Comparison of ENCODE assay signal across 21 cellular contexts in the genomic region with DNA sequence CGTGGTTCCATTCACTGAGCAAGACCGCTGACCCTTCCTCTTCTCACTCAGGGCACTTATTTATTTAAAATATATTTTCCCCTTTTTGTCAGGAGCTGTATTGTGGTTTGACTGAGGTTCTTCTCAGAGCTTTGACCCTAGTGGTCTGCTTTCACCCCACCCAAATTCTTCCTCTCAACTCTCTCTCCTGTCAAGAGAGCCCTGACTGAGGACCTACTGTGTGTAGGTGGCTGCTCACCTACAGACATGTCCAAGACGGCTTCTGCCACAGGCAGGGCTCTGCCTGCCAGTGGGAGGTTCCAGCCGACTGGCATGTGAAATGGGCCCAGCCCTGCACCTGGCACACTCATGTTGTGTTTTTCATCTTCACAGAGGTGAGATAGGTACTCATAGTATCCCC. TPM values are rescaled to one million over a fixed set of nuclear protein-coding genes. Genes with fewer than 3 reads are reported as not detected.
"Had no signal": no experiment of that assay in that cellular context is flagged by ENCODE, and none has a peak within 500 bp of the region (broad histone marks: within the 10 kb centered on the region; RNA-seq: fewer than 3 reads in every experiment).

No MANE protein-coding gene starts in this region.

- H3K27me3 ChIP-seq: ascending aorta, SJSA1 had no signal

- H3K79me2 ChIP-seq: parathyroid adenoma had no signal

- H2AFZ ChIP-seq: parathyroid adenoma had no signal

- H3K4me3 Mint-ChIP-seq: activated CD4-positive, alpha-beta T cell treated with anti-CD3 and anti-CD28 coated beads, Interleukin-2, amount 10 ng/mL, durations not matched to agents 24 days and 14 days had no signal

- FAIRE-seq: bronchial epithelial cell, endometrium, TTC549 had no signal

- H3K4me1 ChIP-seq: parathyroid adenoma had no signal

- H3K27ac Mint-ChIP-seq: activated CD4-positive, alpha-beta T cell treated with anti-CD3 and anti-CD28 coated beads, Interleukin-2, amount 10 ng/mL, durations not matched to agents 24 days and 14 days had no signal

- H3K27ac ChIP-seq: ascending aorta, parathyroid adenoma, SJSA1 had no signal

- H3K4me3 ChIP-seq: ascending aorta, SJSA1 had no signal

- H3K4me1 Mint-ChIP-seq: activated CD4-positive, alpha-beta T cell treated with anti-CD3 and anti-CD28 coated beads, Interleukin-2, amount 10 ng/mL, durations not matched to agents 24 days and 14 days had no signal

- H3K9me3 Mint-ChIP-seq: activated CD4-positive, alpha-beta T cell treated with anti-CD3 and anti-CD28 coated beads, Interleukin-2, amount 10 ng/mL, durations not matched to agents 24 days and 14 days had no signal

- H3K36me3 ChIP-seq: ascending aorta, SJSA1 had no signal

- DNase-seq: activated CD4-positive, alpha-beta T cell treated with anti-CD3 and anti-CD28 coated beads, Interleukin-2, amount 10 ng/mL, durations not matched to agents 24 days and 14 days; activated CD4-positive, CD25-positive, alpha-beta regulatory T cell; activated naive CD4-positive, alpha-beta T cell treated with Interleukin-2 at 50 U/mL for 16 hours; activated T-cell treated with anti-CD3 and anti-CD28 coated beads for 4 hours; hippocampal formation; midbrain; stimulated activated CD4-positive, alpha-beta T cell treated with anti-CD3 and anti-CD28 coated beads, Interleukin-2, amount 100 ng/mL, for 48 hours; stimulated activated naive CD4-positive, alpha-beta T cell treated with Interleukin-2 at 50 U/mL for 16 hours; substantia nigra; trophoblast cell had no signal

- H3K9me3 ChIP-seq: ascending aorta, SJSA1 had no signal

- H3K9ac ChIP-seq: parathyroid adenoma had no signal

RNA-seq across cellular contexts. Expression of a gene that starts 5.2 kb away (rescaled TPM):
- total RNA-seq: activated CD4-positive, alpha-beta T cell treated with anti-CD3 and anti-CD28 coated beads, Interleukin-2, amount 10 ng/mL, durations not matched to agents 24 days and 14 days; ascending aorta; bronchial epithelial cell; cerebellum; dermis microvascular lymphatic vessel endothelial cell; kidney epithelial cell; SJSA1; T-helper 2 cell treated with Interferon-gamma antibody and Interleukin-4, amounts not matched to agents 100 ng/mL and 5 ng/mL, for 36 hours had no signal
- polyA plus RNA-seq: liver had no signal

RNA-seq across cellular contexts. Expression of a gene that starts 10.2 kb away (rescaled TPM):
- total RNA-seq: activated CD4-positive, alpha-beta T cell treated with anti-CD3 and anti-CD28 coated beads, Interleukin-2, amount 10 ng/mL, durations not matched to agents 24 days and 14 days; ascending aorta; bronchial epithelial cell; cerebellum; dermis microvascular lymphatic vessel endothelial cell; kidney epithelial cell; SJSA1; T-helper 2 cell treated with Interferon-gamma antibody and Interleukin-4, amounts not matched to agents 100 ng/mL and 5 ng/mL, for 36 hours had no signal
